In the genomic region with DNA sequence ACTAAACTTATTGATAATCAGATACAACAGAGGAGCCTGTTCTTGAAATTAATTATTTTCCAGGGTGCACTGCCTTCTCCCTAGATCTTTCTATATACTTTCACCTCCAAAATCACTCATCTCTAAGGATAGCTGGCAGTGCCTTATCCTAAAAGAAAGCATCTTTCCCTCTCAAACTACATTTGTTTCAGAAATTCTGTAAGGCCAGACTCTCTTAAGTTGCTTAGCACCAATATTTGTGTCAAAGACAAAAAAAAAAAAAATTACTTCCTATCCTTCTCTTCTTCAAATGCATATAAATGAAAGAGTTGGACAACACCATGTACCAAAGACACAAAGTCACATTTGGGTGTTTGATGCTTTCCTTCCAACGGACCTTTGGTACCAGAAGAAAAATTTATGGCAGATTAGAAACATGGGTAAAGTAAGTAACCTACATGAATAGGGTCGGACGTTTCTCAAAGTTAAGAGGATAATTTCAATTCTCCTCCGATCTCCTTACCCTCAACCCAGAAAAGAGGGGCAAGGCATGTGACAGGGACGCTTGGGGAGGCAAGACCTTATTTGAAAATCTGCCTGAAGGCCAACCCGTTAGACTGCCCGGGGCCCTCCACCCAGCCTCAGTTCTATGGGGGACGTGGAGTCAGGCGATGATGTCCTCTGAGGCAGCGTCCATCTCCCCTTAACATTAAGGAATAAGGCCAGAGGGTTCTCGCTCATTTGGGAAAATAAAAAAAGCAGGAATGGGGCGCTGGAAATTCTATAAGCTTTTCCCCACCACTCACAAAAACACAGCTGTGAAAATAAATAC, we compare ENCODE assay signal across 8 cellular contexts.
A peak's percentile ranks its signal among the peaks of the same experiment; 100 is the strongest.
DNase-seq lines count a peak whose midpoint lies in the region; ATAC-seq, FAIRE-seq and TF ChIP-seq lines count a peak whose summit lies in the region.

No MANE protein-coding gene starts in this region.

- H3K27ac ChIP-seq in CD4-positive, CD25-positive, alpha-beta regulatory T cell (ENCODE audit: insufficient read depth, low read length, poor library complexity, severe bottlenecking): peak overlapping the region; percentile 97
- H3K27ac ChIP-seq in cingulate gyrus (ENCODE audit: low read depth, low read length): peak overlapping the region; percentile 82
- H3K27ac ChIP-seq in naive thymus-derived CD4-positive, alpha-beta T cell (ENCODE audit: low read depth, low read length): peak overlapping the region; percentile 97

- peak overlapping the region; percentile 95 to 98 (median 95) for H3K27ac Mint-ChIP-seq in CD4-positive, CD25-positive, alpha-beta regulatory T cell
- peak overlapping the region; percentile 92 to 99 (median 97) for H3K27ac Mint-ChIP-seq in naive thymus-derived CD4-positive, alpha-beta T cell

- peaks cover 53% of the 10 kb centered on the region for H3K36me3 Mint-ChIP-seq in CD4-positive, CD25-positive, alpha-beta regulatory T cell
- peaks cover 35 to 57% (median 52%) of the 10 kb centered on the region in 5 donors for H3K36me3 Mint-ChIP-seq in naive thymus-derived CD4-positive, alpha-beta T cell

- H3K4me3 ChIP-seq in CD4-positive, CD25-positive, alpha-beta regulatory T cell (ENCODE audit: low read depth, low read length): peak overlapping the region; percentile 100
- peak overlapping the region; percentile 56; the same call in 1 of the 2 replicates for H3K4me3 ChIP-seq in LNCaP clone FGC (ENCODE audit: low read depth, low read length)
- peak overlapping the region; percentile 96 for H3K4me3 ChIP-seq in naive thymus-derived CD4-positive, alpha-beta T cell (ENCODE audit: low read length)

- no peak for ATAC-seq in CD4-positive, CD25-positive, alpha-beta regulatory T cell (ENCODE audit: low read depth in 2 of 2)
- ATAC-seq in naive thymus-derived CD4-positive, alpha-beta T cell: no peak
- ATAC-seq in GM19463 (IDR thresholded peaks at IDR 0.05; ENCODE audit: unreplicated experiment) (no peak), GM21526 (IDR thresholded peaks at IDR 0.05; ENCODE audit: low FRiP score, unreplicated experiment) (no peak)

- H3K36me3 ChIP-seq in CD4-positive, CD25-positive, alpha-beta regulatory T cell (ENCODE audit: control insufficient read depth, insufficient read depth, low read length): peaks cover 43% of the 10 kb centered on the region
- H3K36me3 ChIP-seq in naive thymus-derived CD4-positive, alpha-beta T cell (ENCODE audit: control insufficient read depth in 2 of 3, insufficient read depth in 3 of 3, low read length in 3 of 3): peaks cover 18 to 57% (median 29%) of the 10 kb centered on the region in 3 experiments

- POLR2A ChIA-PET in naive thymus-derived CD4-positive, alpha-beta T cell (lab: Charles Lee): interaction anchor here (0.6 to 30.8 kb wide), 25 partner anchors 9 to 228 kb away, joined by 3 to 691 read pairs (median 6); a partner anchor contains a TSS

- H3K4me3 Mint-ChIP-seq in CD4-positive, CD25-positive, alpha-beta regulatory T cell: peak overlapping the region; percentile 96 to 99 (median 98)
- peak overlapping the region; percentile 94 to 100 (median 98) for H3K4me3 Mint-ChIP-seq in naive thymus-derived CD4-positive, alpha-beta T cell

- H3K27me3 Mint-ChIP-seq in CD4-positive, CD25-positive, alpha-beta regulatory T cell: peaks cover 6% of the 10 kb centered on the region
- peaks cover 0 to 3% (median 0%) of the 10 kb centered on the region in 5 donors for H3K27me3 Mint-ChIP-seq in naive thymus-derived CD4-positive, alpha-beta T cell

- FAIRE-seq in RCC 7860 (lab: Jason Lieb, UNC): no peak

- no peak for TF ChIP-seq CTCF in LNCaP clone FGC (IDR thresholded peaks at IDR 0.05; ENCODE audit: control insufficient read depth, extremely low read depth, insufficient read depth)

- peaks cover 49% of the 10 kb centered on the region for H3K4me1 ChIP-seq in CD4-positive, CD25-positive, alpha-beta regulatory T cell (ENCODE audit: control insufficient read depth, insufficient read depth, low read length, poor library complexity, severe bottlenecking)
- H3K4me1 ChIP-seq in naive thymus-derived CD4-positive, alpha-beta T cell (ENCODE audit: control insufficient read depth in 2 of 2, insufficient read depth in 2 of 2, low read length in 2 of 2): peaks cover 24 to 31% of the 10 kb centered on the region in 2 donors

- DNase-seq in CD4-positive, CD25-positive, alpha-beta regulatory T cell: peak in 1 of 3 donors; percentile 65
- DNase-seq in LNCaP clone FGC (ENCODE audit: low read depth) (no peak), RCC 7860 (ENCODE audit: low spot score) (no peak), D341Med (ENCODE audit: low spot score) (no peak)
- DNase-seq in naive thymus-derived CD4-positive, alpha-beta T cell: peak in 4 of 9 donors; percentile 22 to 45 (median 35)

- peaks cover 8 to 34% (median 25%) of the 10 kb centered on the region in 4 donors for H3K4me1 Mint-ChIP-seq in CD4-positive, CD25-positive, alpha-beta regulatory T cell
- H3K4me1 Mint-ChIP-seq in naive thymus-derived CD4-positive, alpha-beta T cell: peaks cover 25 to 52% (median 36%) of the 10 kb centered on the region in 7 donors

- H3K27me3 ChIP-seq in CD4-positive, CD25-positive, alpha-beta regulatory T cell (ENCODE audit: control insufficient read depth, insufficient read depth, low read length): no peaks in the 10 kb centered on the region
- no peaks in the 10 kb centered on the region for H3K27me3 ChIP-seq in naive thymus-derived CD4-positive, alpha-beta T cell (ENCODE audit: control insufficient read depth in 2 of 2, insufficient read depth in 2 of 2, low read length in 2 of 2)

- H3K9me3 Mint-ChIP-seq in CD4-positive, CD25-positive, alpha-beta regulatory T cell: peaks cover 0 to 1% (median 0%) of the 10 kb centered on the region in 7 donors
- peaks cover 0 to 4% (median 0%) of the 10 kb centered on the region in 11 donors for H3K9me3 Mint-ChIP-seq in naive thymus-derived CD4-positive, alpha-beta T cell

- intact Hi-C loops in naive thymus-derived CD4-positive, alpha-beta T cell (cut with micrococcal nuclease): loop anchor here (1.0 to 10.0 kb wide), 6 partner anchors 11 to 311 kb away; a partner anchor contains a TSS

- H3K9me3 ChIP-seq in CD4-positive, CD25-positive, alpha-beta regulatory T cell (ENCODE audit: control insufficient read depth in 2 of 2, low read length in 2 of 2): no peaks in the 10 kb centered on the region
- no peaks in the 10 kb centered on the region for H3K9me3 ChIP-seq in naive thymus-derived CD4-positive, alpha-beta T cell (ENCODE audit: control insufficient read depth in 2 of 3, low read length in 3 of 3)

- CTCF ChIA-PET in naive thymus-derived CD4-positive, alpha-beta T cell (lab: Charles Lee): interaction anchor here (0.5 to 8.2 kb wide), 17 partner anchors 9 to 349 kb away, joined by 3 to 86 read pairs (median 4); no protein-coding TSS in a partner anchor
